8 cellular contexts compared by ENCODE assay signal in genomic region chr20:50844430-50845100, GRCh38. TPM values are rescaled to one million over a fixed set of nuclear protein-coding genes. Genes with fewer than 3 reads are reported as not detected.
DNase-seq lines count a peak whose midpoint lies in the region; ATAC-seq and TF ChIP-seq lines count a peak whose summit lies in the region.

No MANE protein-coding gene starts in this region.

- peaks cover 12% of the 10 kb centered on the region for H3K27me3 Mint-ChIP-seq in GM23338 (ENCODE audit: insufficient read depth, low read depth, poor library complexity)

- H3K27me3 ChIP-seq in RWPE2 (ENCODE audit: insufficient read depth, poor library complexity, severe bottlenecking) (no peaks in the 10 kb centered on the region), GM23338 (ENCODE audit: insufficient read depth) (no peaks in the 10 kb centered on the region)

- H3K4me3 Mint-ChIP-seq in GM23338: no peak overlapping the region

- ATAC-seq in GM18907 (IDR thresholded peaks at IDR 0.05; ENCODE audit: unreplicated experiment): peak; percentile 91
- peak; percentile 87 for ATAC-seq in HG02642 (IDR thresholded peaks at IDR 0.05; ENCODE audit: poor library complexity, unreplicated experiment)
- ATAC-seq in RWPE2 (ENCODE audit: low read depth): peak; percentile 91
- no peak for ATAC-seq in GM23338

- H3K36me3 ChIP-seq in RWPE2 (ENCODE audit: low read depth): no peaks in the 10 kb centered on the region
- no peaks in the 10 kb centered on the region for H3K36me3 ChIP-seq in GM23338 (ENCODE audit: insufficient read depth)

- peaks cover 12% of the 10 kb centered on the region; the same call in 2 of the 3 replicates for H3K4me1 Mint-ChIP-seq in GM23338

- DNase-seq in RWPE2 (ENCODE audit: low spot score) (peak; percentile 100), epithelial cell of esophagus (ENCODE audit: low read depth) (peak; percentile 100), NCI-H1105 treated with DMSO at 0.1 percent for 48 hours (lab: John Stamatoyannopoulos, UW) (no peak), NCI-H446 (lab: John Stamatoyannopoulos, UW) (no peak), GM23338 (ENCODE audit: low spot score) (no peak)
- peak; percentile 30 to 47 for DNase-seq in stimulated activated CD8-positive, alpha-beta memory T cell treated with anti-CD3 and anti-CD28 coated beads, Interleukin-7, amount 100 ng/mL, for 4 hours (ENCODE audit: low read depth in 2 of 2)

- no peaks in the 10 kb centered on the region for H3K9me3 ChIP-seq in RWPE2 (ENCODE audit: severe bottlenecking)

- no peak overlapping the region for H3K27ac Mint-ChIP-seq in GM23338

- TF ChIP-seq CTCF in RWPE2 (IDR thresholded peaks at IDR 0.05; ENCODE audit: poor library complexity, severe bottlenecking): peak; percentile 33
- no peak for TF ChIP-seq CTCF in epithelial cell of esophagus (IDR thresholded peaks at IDR 0.05; ENCODE audit: insufficient read depth, low read depth, low read length, missing control alignments)
- TF ChIP-seq CTCF in GM23338 (conservative IDR thresholded peaks at IDR 0.05; ENCODE audit: low read depth in 2 of 2): no peak

- H3K9me2 ChIP-seq in GM23338 (ENCODE audit: insufficient read depth): no peaks in the 10 kb centered on the region

- peaks cover 60% of the 10 kb centered on the region for H3K4me1 ChIP-seq in RWPE2 (ENCODE audit: insufficient read depth, poor library complexity, severe bottlenecking)
- H3K4me1 ChIP-seq in GM23338 (ENCODE audit: insufficient read depth): no peaks in the 10 kb centered on the region

- H3F3A ChIP-seq in GM23338 (replicated peaks; ENCODE audit: low read depth): no peaks in the 10 kb centered on the region

- H3K4me3 ChIP-seq in RWPE2 (ENCODE audit: severe bottlenecking): no peak overlapping the region
- no peak overlapping the region for H3K4me3 ChIP-seq in epithelial cell of esophagus (ENCODE audit: low read length)
- no peak overlapping the region for H3K4me3 ChIP-seq in GM23338

- no peak overlapping the region for H2AFZ ChIP-seq in GM23338

- no peaks in the 10 kb centered on the region for H3K9me3 Mint-ChIP-seq in GM23338

- H3K36me3 Mint-ChIP-seq in GM23338 (ENCODE audit: low read depth): no peaks in the 10 kb centered on the region

- H3K27ac ChIP-seq in RWPE2 (ENCODE audit: poor library complexity, severe bottlenecking) (peak overlapping the region; percentile 82), GM23338 (ENCODE audit: low read depth) (no peak overlapping the region)

- H3K79me2 ChIP-seq in GM23338 (replicated peaks; ENCODE audit: insufficient read depth): no peaks in the 10 kb centered on the region

- H3K4me2 ChIP-seq in GM23338: no peak overlapping the region

- no peaks in the 10 kb centered on the region for H4K20me1 ChIP-seq in GM23338 (replicated peaks; ENCODE audit: insufficient read depth)

TF ChIP-seq in GM23338, 12 proteins besides CTCF, POLR2A, EP300 and RAD21 (continues in another document):
- TF ChIP-seq CREB1 (CRISPR knock-in tag; IDR thresholded peaks at IDR 0.05; ENCODE audit: low read depth) (no peak), STAT1 (IDR thresholded peaks at IDR 0.05; ENCODE audit: unreplicated experiment) (no peak), NANOG (IDR thresholded peaks at IDR 0.05; ENCODE audit: borderline replicate concordance) (no peak), ETS1 (IDR thresholded peaks at IDR 0.05) (no peak), EZH2 (IDR thresholded peaks at IDR 0.05; ENCODE audit: low read depth, unreplicated experiment) (no peak), ZNF114 (CRISPR knock-in tag; IDR thresholded peaks at IDR 0.05) (no peak), EZH2phosphoT487 (IDR thresholded peaks at IDR 0.05; ENCODE audit: unreplicated experiment) (no peak), POLR2AphosphoS5 (IDR thresholded peaks at IDR 0.05; ENCODE audit: low read depth) (no peak)
- TF ChIP-seq, protein P1, sequence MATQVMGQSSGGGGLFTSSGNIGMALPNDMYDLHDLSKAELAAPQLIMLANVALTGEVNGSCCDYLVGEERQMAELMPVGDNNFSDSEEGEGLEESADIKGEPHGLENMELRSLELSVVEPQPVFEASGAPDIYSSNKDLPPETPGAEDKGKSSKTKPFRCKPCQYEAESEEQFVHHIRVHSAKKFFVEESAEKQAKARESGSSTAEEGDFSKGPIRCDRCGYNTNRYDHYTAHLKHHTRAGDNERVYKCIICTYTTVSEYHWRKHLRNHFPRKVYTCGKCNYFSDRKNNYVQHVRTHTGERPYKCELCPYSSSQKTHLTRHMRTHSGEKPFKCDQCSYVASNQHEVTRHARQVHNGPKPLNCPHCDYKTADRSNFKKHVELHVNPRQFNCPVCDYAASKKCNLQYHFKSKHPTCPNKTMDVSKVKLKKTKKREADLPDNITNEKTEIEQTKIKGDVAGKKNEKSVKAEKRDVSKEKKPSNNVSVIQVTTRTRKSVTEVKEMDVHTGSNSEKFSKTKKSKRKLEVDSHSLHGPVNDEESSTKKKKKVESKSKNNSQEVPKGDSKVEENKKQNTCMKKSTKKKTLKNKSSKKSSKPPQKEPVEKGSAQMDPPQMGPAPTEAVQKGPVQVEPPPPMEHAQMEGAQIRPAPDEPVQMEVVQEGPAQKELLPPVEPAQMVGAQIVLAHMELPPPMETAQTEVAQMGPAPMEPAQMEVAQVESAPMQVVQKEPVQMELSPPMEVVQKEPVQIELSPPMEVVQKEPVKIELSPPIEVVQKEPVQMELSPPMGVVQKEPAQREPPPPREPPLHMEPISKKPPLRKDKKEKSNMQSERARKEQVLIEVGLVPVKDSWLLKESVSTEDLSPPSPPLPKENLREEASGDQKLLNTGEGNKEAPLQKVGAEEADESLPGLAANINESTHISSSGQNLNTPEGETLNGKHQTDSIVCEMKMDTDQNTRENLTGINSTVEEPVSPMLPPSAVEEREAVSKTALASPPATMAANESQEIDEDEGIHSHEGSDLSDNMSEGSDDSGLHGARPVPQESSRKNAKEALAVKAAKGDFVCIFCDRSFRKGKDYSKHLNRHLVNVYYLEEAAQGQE (IDR thresholded peaks at IDR 0.05; ENCODE audit: unreplicated experiment): no peak

RNA-seq across cellular contexts. Expression of gene BCAS4, which starts 49.7 kb away (rescaled TPM):
- total RNA-seq in GM23338 (2014; rRNA removed; shearing (Covaris generic)): 6.3 and 22.2 TPM in 2 replicates
- polyA plus RNA-seq in GM23338 (2016; fragmentation: Nextera tagmentation; extraction: Ambion mirVana): 22.0 and 24.8 TPM in 2 replicates

Comparison
In these comparisons a context has a peak if more than half of its experiments do, and no peak if none do; other contexts are left out.
1. DNase-seq: peak in RWPE2 (single experiment), epithelial cell of esophagus (single experiment) and stimulated activated CD8-positive, alpha-beta memory T cell treated with anti-CD3 and anti-CD28 coated beads, Interleukin-7, amount 100 ng/mL, for 4 hours (2 of 2); none in NCI-H1105 treated with DMSO at 0.1 percent for 48 hours (single experiment), NCI-H446 (0 of 2) and GM23338 (single experiment).